Comparison of ENCODE assay signal across 1 cellular context in the genomic region with DNA sequence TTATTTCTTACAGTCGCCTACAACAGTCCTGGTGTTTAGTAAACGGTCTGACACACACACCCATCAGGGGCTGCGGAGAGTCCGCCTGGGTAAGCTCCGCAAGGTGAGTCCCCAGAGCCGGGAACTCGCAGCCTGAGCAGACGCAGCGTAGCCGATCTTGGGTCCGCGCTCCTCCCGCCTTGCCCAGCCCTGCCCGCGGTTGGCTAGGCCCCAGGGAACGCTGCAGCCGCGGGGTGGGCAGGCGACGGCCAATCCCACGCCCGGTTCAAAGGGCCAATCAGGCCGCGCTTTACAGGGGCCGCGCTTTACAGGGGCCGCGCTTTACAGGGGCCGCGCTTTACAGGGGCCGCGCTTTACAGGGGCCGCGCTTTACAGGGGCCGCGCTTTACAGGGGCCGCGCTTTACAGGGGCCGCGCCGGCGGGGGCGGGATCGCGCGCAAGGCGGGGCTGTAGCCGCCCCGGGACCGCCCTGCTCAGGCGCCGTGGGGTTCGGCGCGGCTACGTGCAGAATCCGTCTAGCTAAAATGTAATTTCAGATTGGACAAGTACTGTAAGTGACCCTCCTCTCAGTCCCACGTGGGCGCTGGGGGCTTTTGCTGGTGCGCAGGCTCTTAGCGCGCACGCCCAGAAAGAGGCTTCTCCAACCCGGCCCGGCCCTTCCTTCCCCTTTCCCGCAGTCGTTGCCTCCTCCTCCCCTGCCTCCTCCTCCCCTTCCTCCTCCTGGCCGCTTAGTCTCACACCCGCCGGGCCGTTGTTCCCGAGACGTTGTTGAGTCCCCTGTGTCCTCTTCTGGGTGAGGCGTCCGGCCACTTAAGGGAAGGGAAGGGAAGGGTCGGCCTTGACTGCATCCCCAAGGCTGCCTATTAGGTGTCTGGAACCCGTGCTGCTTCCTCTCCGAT.
TF ChIP-seq lines count a peak whose summit lies in the region.

A gene with protein sequence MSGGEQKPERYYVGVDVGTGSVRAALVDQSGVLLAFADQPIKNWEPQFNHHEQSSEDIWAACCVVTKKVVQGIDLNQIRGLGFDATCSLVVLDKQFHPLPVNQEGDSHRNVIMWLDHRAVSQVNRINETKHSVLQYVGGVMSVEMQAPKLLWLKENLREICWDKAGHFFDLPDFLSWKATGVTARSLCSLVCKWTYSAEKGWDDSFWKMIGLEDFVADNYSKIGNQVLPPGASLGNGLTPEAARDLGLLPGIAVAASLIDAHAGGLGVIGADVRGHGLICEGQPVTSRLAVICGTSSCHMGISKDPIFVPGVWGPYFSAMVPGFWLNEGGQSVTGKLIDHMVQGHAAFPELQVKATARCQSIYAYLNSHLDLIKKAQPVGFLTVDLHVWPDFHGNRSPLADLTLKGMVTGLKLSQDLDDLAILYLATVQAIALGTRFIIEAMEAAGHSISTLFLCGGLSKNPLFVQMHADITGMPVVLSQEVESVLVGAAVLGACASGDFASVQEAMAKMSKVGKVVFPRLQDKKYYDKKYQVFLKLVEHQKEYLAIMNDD (plus strand): TSS at position 737 of the 899 bp plus-strand sequence. CDS start 24,456 bp downstream, outside the sequence.

TF ChIP-seq in HepG2, 621 proteins besides CTCF, POLR2A, EP300 and RAD21 (continued from another document and continues in another):
- TF ChIP-seq MIXL1 (CRISPR knock-in tag; IDR thresholded peaks at IDR 0.05), result no peak
- TF ChIP-seq ZNF891 (CRISPR knock-in tag; IDR thresholded peaks at IDR 0.05), result no peak
- 0 out of 2 replicates have a peak, but pooled peaks have one; percentile 44 for TF ChIP-seq RARG (CRISPR knock-in tag; IDR thresholded peaks at IDR 0.05; ENCODE audit: low read depth)
- TF ChIP-seq, protein P1, sequence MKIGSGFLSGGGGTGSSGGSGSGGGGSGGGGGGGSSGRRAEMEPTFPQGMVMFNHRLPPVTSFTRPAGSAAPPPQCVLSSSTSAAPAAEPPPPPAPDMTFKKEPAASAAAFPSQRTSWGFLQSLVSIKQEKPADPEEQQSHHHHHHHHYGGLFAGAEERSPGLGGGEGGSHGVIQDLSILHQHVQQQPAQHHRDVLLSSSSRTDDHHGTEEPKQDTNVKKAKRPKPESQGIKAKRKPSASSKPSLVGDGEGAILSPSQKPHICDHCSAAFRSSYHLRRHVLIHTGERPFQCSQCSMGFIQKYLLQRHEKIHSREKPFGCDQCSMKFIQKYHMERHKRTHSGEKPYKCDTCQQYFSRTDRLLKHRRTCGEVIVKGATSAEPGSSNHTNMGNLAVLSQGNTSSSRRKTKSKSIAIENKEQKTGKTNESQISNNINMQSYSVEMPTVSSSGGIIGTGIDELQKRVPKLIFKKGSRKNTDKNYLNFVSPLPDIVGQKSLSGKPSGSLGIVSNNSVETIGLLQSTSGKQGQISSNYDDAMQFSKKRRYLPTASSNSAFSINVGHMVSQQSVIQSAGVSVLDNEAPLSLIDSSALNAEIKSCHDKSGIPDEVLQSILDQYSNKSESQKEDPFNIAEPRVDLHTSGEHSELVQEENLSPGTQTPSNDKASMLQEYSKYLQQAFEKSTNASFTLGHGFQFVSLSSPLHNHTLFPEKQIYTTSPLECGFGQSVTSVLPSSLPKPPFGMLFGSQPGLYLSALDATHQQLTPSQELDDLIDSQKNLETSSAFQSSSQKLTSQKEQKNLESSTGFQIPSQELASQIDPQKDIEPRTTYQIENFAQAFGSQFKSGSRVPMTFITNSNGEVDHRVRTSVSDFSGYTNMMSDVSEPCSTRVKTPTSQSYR (CRISPR knock-in tag; IDR thresholded peaks at IDR 0.05; ENCODE audit: borderline replicate concordance), result no peak
- no peak for TF ChIP-seq HOXD1 (CRISPR knock-in tag; IDR thresholded peaks at IDR 0.05)
- no peak for TF ChIP-seq TRIM24 (CRISPR knock-in tag; IDR thresholded peaks at IDR 0.05)
- no peak for TF ChIP-seq CEBPB (IDR thresholded peaks at IDR 0.05; ENCODE audit: borderline replicate concordance, low read depth, low read length)
- TF ChIP-seq POLR2AphosphoS5 (IDR thresholded peaks at IDR 0.05; ENCODE audit: low read depth, low read length), result peak; percentile 92
- peak; percentile 4; the same call in 1 of the 2 replicates for TF ChIP-seq GFI1 (CRISPR knock-in tag; IDR thresholded peaks at IDR 0.05; ENCODE audit: borderline replicate concordance)
- no peak for TF ChIP-seq ZKSCAN5 (CRISPR knock-in tag; IDR thresholded peaks at IDR 0.05)
- no peak for TF ChIP-seq FOSL1 (CRISPR knock-in tag; IDR thresholded peaks at IDR 0.05; ENCODE audit: borderline replicate concordance)
- peak; percentile 59; the same call in 1 of the 2 replicates for TF ChIP-seq PHF8 (CRISPR knock-in tag; IDR thresholded peaks at IDR 0.05)
- TF ChIP-seq SMAD1 (CRISPR knock-in tag; IDR thresholded peaks at IDR 0.05; ENCODE audit: borderline replicate concordance, low read depth), result 0 out of 2 replicates have a peak, but pooled peaks have one; percentile 8
- no peak for TF ChIP-seq ZNF3 (CRISPR knock-in tag; IDR thresholded peaks at IDR 0.05)
- TF ChIP-seq RBAK (CRISPR knock-in tag; IDR thresholded peaks at IDR 0.05), result no peak
- no peak for TF ChIP-seq NR2F6 (IDR thresholded peaks at IDR 0.05)
- peak; percentile 33 for TF ChIP-seq NR2F6 (CRISPR knock-in tag; IDR thresholded peaks at IDR 0.05)
- TF ChIP-seq, protein P2, sequence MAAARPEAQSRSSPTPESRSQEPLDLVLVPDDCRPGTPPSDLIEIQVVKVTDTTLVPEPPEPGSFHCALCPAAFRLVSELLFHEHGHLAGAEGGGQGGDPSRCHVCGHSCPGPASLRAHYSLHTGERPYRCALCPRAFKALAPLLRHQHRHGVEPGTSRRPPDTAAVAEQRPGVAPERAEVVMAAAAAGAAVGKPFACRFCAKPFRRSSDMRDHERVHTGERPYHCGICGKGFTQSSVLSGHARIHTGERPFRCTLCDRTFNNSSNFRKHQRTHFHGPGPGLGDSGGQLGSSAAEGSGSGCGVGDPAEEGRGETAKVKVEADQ (CRISPR knock-in tag; IDR thresholded peaks at IDR 0.05; ENCODE audit: borderline replicate concordance), result no peak; the same call in none of the 2 replicates
- TF ChIP-seq, protein P3, sequence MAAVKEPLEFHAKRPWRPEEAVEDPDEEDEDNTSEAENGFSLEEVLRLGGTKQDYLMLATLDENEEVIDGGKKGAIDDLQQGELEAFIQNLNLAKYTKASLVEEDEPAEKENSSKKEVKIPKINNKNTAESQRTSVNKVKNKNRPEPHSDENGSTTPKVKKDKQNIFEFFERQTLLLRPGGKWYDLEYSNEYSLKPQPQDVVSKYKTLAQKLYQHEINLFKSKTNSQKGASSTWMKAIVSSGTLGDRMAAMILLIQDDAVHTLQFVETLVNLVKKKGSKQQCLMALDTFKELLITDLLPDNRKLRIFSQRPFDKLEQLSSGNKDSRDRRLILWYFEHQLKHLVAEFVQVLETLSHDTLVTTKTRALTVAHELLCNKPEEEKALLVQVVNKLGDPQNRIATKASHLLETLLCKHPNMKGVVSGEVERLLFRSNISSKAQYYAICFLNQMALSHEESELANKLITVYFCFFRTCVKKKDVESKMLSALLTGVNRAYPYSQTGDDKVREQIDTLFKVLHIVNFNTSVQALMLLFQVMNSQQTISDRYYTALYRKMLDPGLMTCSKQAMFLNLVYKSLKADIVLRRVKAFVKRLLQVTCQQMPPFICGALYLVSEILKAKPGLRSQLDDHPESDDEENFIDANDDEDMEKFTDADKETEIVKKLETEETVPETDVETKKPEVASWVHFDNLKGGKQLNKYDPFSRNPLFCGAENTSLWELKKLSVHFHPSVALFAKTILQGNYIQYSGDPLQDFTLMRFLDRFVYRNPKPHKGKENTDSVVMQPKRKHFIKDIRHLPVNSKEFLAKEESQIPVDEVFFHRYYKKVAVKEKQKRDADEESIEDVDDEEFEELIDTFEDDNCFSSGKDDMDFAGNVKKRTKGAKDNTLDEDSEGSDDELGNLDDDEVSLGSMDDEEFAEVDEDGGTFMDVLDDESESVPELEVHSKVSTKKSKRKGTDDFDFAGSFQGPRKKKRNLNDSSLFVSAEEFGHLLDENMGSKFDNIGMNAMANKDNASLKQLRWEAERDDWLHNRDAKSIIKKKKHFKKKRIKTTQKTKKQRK (IDR thresholded peaks at IDR 0.05; ENCODE audit: low read length), result no peak
- TF ChIP-seq FOXA1 (IDR thresholded peaks at IDR 0.05), result no peak
- TF ChIP-seq FOXA1 (CRISPR knock-in tag; IDR thresholded peaks at IDR 0.05), result no peak
- TF ChIP-seq, protein P4, sequence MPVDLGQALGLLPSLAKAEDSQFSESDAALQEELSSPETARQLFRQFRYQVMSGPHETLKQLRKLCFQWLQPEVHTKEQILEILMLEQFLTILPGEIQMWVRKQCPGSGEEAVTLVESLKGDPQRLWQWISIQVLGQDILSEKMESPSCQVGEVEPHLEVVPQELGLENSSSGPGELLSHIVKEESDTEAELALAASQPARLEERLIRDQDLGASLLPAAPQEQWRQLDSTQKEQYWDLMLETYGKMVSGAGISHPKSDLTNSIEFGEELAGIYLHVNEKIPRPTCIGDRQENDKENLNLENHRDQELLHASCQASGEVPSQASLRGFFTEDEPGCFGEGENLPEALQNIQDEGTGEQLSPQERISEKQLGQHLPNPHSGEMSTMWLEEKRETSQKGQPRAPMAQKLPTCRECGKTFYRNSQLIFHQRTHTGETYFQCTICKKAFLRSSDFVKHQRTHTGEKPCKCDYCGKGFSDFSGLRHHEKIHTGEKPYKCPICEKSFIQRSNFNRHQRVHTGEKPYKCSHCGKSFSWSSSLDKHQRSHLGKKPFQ (CRISPR knock-in tag; IDR thresholded peaks at IDR 0.05; ENCODE audit: insufficient replicate concordance), result no peak
- no peak for TF ChIP-seq ZNF737 (CRISPR knock-in tag; IDR thresholded peaks at IDR 0.05; ENCODE audit: borderline replicate concordance)
- no peak for TF ChIP-seq HDAC6 (IDR thresholded peaks at IDR 0.05; ENCODE audit: low read depth, low read length)
- TF ChIP-seq, protein P5, sequence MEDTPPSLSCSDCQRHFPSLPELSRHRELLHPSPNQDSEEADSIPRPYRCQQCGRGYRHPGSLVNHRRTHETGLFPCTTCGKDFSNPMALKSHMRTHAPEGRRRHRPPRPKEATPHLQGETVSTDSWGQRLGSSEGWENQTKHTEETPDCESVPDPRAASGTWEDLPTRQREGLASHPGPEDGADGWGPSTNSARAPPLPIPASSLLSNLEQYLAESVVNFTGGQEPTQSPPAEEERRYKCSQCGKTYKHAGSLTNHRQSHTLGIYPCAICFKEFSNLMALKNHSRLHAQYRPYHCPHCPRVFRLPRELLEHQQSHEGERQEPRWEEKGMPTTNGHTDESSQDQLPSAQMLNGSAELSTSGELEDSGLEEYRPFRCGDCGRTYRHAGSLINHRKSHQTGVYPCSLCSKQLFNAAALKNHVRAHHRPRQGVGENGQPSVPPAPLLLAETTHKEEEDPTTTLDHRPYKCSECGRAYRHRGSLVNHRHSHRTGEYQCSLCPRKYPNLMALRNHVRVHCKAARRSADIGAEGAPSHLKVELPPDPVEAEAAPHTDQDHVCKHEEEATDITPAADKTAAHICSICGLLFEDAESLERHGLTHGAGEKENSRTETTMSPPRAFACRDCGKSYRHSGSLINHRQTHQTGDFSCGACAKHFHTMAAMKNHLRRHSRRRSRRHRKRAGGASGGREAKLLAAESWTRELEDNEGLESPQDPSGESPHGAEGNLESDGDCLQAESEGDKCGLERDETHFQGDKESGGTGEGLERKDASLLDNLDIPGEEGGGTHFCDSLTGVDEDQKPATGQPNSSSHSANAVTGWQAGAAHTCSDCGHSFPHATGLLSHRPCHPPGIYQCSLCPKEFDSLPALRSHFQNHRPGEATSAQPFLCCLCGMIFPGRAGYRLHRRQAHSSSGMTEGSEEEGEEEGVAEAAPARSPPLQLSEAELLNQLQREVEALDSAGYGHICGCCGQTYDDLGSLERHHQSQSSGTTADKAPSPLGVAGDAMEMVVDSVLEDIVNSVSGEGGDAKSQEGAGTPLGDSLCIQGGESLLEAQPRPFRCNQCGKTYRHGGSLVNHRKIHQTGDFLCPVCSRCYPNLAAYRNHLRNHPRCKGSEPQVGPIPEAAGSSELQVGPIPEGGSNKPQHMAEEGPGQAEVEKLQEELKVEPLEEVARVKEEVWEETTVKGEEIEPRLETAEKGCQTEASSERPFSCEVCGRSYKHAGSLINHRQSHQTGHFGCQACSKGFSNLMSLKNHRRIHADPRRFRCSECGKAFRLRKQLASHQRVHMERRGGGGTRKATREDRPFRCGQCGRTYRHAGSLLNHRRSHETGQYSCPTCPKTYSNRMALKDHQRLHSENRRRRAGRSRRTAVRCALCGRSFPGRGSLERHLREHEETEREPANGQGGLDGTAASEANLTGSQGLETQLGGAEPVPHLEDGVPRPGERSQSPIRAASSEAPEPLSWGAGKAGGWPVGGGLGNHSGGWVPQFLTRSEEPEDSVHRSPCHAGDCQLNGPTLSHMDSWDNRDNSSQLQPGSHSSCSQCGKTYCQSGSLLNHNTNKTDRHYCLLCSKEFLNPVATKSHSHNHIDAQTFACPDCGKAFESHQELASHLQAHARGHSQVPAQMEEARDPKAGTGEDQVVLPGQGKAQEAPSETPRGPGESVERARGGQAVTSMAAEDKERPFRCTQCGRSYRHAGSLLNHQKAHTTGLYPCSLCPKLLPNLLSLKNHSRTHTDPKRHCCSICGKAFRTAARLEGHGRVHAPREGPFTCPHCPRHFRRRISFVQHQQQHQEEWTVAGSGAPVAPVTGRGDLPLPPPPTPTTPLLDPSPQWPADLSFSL (CRISPR knock-in tag; IDR thresholded peaks at IDR 0.05), result no peak
- TF ChIP-seq MAFF (IDR thresholded peaks at IDR 0.05; ENCODE audit: low read depth, low read length), result no peak
- no peak for TF ChIP-seq BRCA1 (CRISPR knock-in tag; IDR thresholded peaks at IDR 0.05)
- peak; percentile 84 for TF ChIP-seq ARNT2 (CRISPR knock-in tag; IDR thresholded peaks at IDR 0.05; ENCODE audit: low read depth)
- peak; percentile 48; the same call in 1 of the 2 replicates for TF ChIP-seq NFKB2 (CRISPR knock-in tag; IDR thresholded peaks at IDR 0.05; ENCODE audit: borderline replicate concordance)
- TF ChIP-seq, protein P6, sequence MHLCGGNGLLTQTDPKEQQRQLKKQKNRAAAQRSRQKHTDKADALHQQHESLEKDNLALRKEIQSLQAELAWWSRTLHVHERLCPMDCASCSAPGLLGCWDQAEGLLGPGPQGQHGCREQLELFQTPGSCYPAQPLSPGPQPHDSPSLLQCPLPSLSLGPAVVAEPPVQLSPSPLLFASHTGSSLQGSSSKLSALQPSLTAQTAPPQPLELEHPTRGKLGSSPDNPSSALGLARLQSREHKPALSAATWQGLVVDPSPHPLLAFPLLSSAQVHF (CRISPR knock-in tag; IDR thresholded peaks at IDR 0.05), result no peak
- TF ChIP-seq, protein P7, sequence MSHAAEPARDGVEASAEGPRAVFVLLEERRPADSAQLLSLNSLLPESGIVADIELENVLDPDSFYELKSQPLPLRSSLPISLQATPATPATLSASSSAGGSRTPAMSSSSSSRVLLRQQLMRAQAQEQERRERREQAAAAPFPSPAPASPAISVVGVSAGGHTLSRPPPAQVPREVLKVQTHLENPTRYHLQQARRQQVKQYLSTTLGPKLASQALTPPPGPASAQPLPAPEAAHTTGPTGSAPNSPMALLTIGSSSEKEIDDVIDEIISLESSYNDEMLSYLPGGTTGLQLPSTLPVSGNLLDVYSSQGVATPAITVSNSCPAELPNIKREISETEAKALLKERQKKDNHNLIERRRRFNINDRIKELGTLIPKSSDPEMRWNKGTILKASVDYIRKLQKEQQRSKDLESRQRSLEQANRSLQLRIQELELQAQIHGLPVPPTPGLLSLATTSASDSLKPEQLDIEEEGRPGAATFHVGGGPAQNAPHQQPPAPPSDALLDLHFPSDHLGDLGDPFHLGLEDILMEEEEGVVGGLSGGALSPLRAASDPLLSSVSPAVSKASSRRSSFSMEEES (CRISPR knock-in tag; IDR thresholded peaks at IDR 0.05), result peak; percentile 33; the same call in 1 of the 2 replicates
- no peak for TF ChIP-seq ZNF562 (CRISPR knock-in tag; IDR thresholded peaks at IDR 0.05; ENCODE audit: borderline replicate concordance)
- peak; percentile 89 for TF ChIP-seq ZNF563 (CRISPR knock-in tag; IDR thresholded peaks at IDR 0.05)
